Comparison of ENCODE assay signal across 17 cellular contexts in the genomic region with DNA sequence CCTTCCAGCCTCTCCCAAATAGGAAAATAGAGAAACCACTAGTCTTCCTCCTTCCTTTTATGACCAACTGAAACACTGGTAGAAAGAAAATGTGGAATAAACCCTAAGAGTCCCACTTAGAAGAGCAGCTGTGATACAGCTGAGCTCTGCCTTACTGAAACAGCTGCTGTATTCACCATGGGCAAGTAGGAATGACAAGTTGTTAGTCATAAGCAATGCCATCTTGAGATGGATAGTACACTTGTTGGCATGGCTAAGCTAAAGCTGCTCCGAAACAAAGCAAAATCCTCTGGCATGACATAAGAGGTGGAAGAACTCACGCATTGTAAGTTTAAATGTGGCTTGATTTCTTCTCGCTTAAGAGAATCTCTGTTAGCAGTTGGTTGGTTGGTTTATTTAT. TPM values are rescaled to one million over a fixed set of nuclear protein-coding genes. Genes with fewer than 3 reads are reported as not detected.
DNase-seq lines count a peak whose midpoint lies in the region; ATAC-seq, FAIRE-seq and TF ChIP-seq lines count a peak whose summit lies in the region.
"Had no signal": no experiment of that assay in that cellular context is flagged by ENCODE, and none has a peak within 500 bp of the region (broad histone marks: within the 10 kb centered on the region; RNA-seq: fewer than 3 reads in every experiment).

No MANE protein-coding gene starts in this region.

- H3K9me3 Mint-ChIP-seq in natural killer cell treated with Interleukin-12 subunit alpha and Interleukin-12 subunit beta and Interleukin-15 and Interleukin-18, amount 100 ng/mL, for 72 hours: no peaks in the 10 kb centered on the region
- H3K9me3 Mint-ChIP-seq in activated T-cell treated with anti-CD3 and anti-CD28 coated beads, Interleukin-2, amount 50 U/mL, for 24 hours: no peaks in the 10 kb centered on the region
- H3K9me3 Mint-ChIP-seq: CD4-positive, alpha-beta T cell; IgD-negative memory B cell had no signal

- FAIRE-seq in GM12891 (lab: Jason Lieb, UNC): peak; percentile 69
- FAIRE-seq: GM18507, H1 had no signal

- ATAC-seq in foreskin keratinocyte (peak; percentile 27), HG03039 (IDR thresholded peaks at IDR 0.05; ENCODE audit: unreplicated experiment) (no peak)
- no peak for ATAC-seq in natural killer cell treated with Interleukin-12 subunit alpha and Interleukin-12 subunit beta and Interleukin-15 and Interleukin-18, amount 100 ng/mL, for 72 hours
- ATAC-seq: HCT116 had no signal

- H3K27ac Mint-ChIP-seq in natural killer cell treated with Interleukin-12 subunit alpha and Interleukin-12 subunit beta and Interleukin-15 and Interleukin-18, amount 100 ng/mL, for 72 hours: no peak overlapping the region
- H3K27ac Mint-ChIP-seq in activated T-cell treated with anti-CD3 and anti-CD28 coated beads, Interleukin-2, amount 50 U/mL, for 24 hours: no peak overlapping the region
- H3K27ac Mint-ChIP-seq: CD4-positive, alpha-beta T cell; IgD-negative memory B cell had no signal

- no peak for TF ChIP-seq CTCF in foreskin keratinocyte (conservative IDR thresholded peaks at IDR 0.05)

- no peak overlapping the region for H3K4me3 Mint-ChIP-seq in natural killer cell treated with Interleukin-12 subunit alpha and Interleukin-12 subunit beta and Interleukin-15 and Interleukin-18, amount 100 ng/mL, for 72 hours
- no peak overlapping the region for H3K4me3 Mint-ChIP-seq in activated T-cell treated with anti-CD3 and anti-CD28 coated beads, Interleukin-2, amount 50 U/mL, for 24 hours
- H3K4me3 Mint-ChIP-seq: CD4-positive, alpha-beta T cell; IgD-negative memory B cell had no signal

- H3K27ac ChIP-seq in foreskin keratinocyte: no peak overlapping the region
- H3K27ac ChIP-seq: BLaER1 treated with 17β-estradiol and CSF1 and Interleukin-3, amounts not matched to agents 10 nM and 100 nM had no signal

- H3K4me1 Mint-ChIP-seq in natural killer cell treated with Interleukin-12 subunit alpha and Interleukin-12 subunit beta and Interleukin-15 and Interleukin-18, amount 100 ng/mL, for 72 hours (ENCODE audit: low read depth in 2 of 2): no peaks in the 10 kb centered on the region
- H3K4me1 Mint-ChIP-seq in activated T-cell treated with anti-CD3 and anti-CD28 coated beads, Interleukin-2, amount 50 U/mL, for 24 hours (ENCODE audit: low read depth): peaks cover 1% of the 10 kb centered on the region
- H3K4me1 Mint-ChIP-seq: IgD-negative memory B cell had no signal

- no peak for DNase-seq in GM12891 (ENCODE audit: insufficient read length, low spot score)
- DNase-seq in RKO (ENCODE audit: low spot score): peak; percentile 38
- no peak for DNase-seq in foreskin keratinocyte
- DNase-seq in skeletal muscle cell (ENCODE audit: low read depth): peak; percentile 4
- DNase-seq in natural killer cell treated with Interleukin-12 subunit alpha and Interleukin-12 subunit beta and Interleukin-15 and Interleukin-18, amount 100 ng/mL, for 72 hours (ENCODE audit: low spot score): no peak
- DNase-seq in activated T-cell treated with anti-CD3 and anti-CD28 coated beads, Interleukin-2, amount 50 U/mL, for 24 hours: no peak
- DNase-seq: 8988T; Calu3; CD4-positive, alpha-beta T cell; DMS 273 treated with DMSO at 0.1 percent for 48 hours had no signal

- no peak overlapping the region for H3K4me3 ChIP-seq in skeletal muscle cell (ENCODE audit: low read depth, low read length)
- H3K4me3 ChIP-seq: BLaER1 treated with 17β-estradiol and CSF1 and Interleukin-3, amounts not matched to agents 10 nM and 100 nM had no signal

- H3K27me3 Mint-ChIP-seq in natural killer cell treated with Interleukin-12 subunit alpha and Interleukin-12 subunit beta and Interleukin-15 and Interleukin-18, amount 100 ng/mL, for 72 hours: no peaks in the 10 kb centered on the region
- H3K27me3 Mint-ChIP-seq in activated T-cell treated with anti-CD3 and anti-CD28 coated beads, Interleukin-2, amount 50 U/mL, for 24 hours: no peaks in the 10 kb centered on the region
- H3K27me3 Mint-ChIP-seq: CD4-positive, alpha-beta T cell; IgD-negative memory B cell had no signal

- H3K4me1 ChIP-seq in foreskin keratinocyte: no peaks in the 10 kb centered on the region
- H3K4me1 ChIP-seq: BLaER1 treated with 17β-estradiol and CSF1 and Interleukin-3, amounts not matched to agents 10 nM and 100 nM had no signal

- no peaks in the 10 kb centered on the region for H3K27me3 ChIP-seq in foreskin keratinocyte
- H3K27me3 ChIP-seq: BLaER1 treated with 17β-estradiol and CSF1 and Interleukin-3, amounts not matched to agents 10 nM and 100 nM had no signal

- no peak for TF ChIP-seq POLR2A in GM12891 (IDR thresholded peaks at IDR 0.05; ENCODE audit: low read depth, low read length)

- H3K36me3 Mint-ChIP-seq in natural killer cell treated with Interleukin-12 subunit alpha and Interleukin-12 subunit beta and Interleukin-15 and Interleukin-18, amount 100 ng/mL, for 72 hours: no peaks in the 10 kb centered on the region
- H3K36me3 Mint-ChIP-seq in activated T-cell treated with anti-CD3 and anti-CD28 coated beads, Interleukin-2, amount 50 U/mL, for 24 hours (ENCODE audit: low read depth): peaks cover 80% of the 10 kb centered on the region

TF ChIP-seq in GM12891, 5 proteins besides CTCF, POLR2A, EP300 and RAD21:
- TF ChIP-seq PAX5 (IDR thresholded peaks at IDR 0.05; ENCODE audit: insufficient read depth, low read length, severe bottlenecking) (no peak), POLR2AphosphoS5 (IDR thresholded peaks at IDR 0.05; ENCODE audit: low read depth, low read length) (no peak), TAF1 (IDR thresholded peaks at IDR 0.05; ENCODE audit: low read depth, low read length) (no peak), POU2F2 (IDR thresholded peaks at IDR 0.05; ENCODE audit: low read depth, low read length) (no peak), SPI1 (IDR thresholded peaks at IDR 0.05; ENCODE audit: low read depth, low read length) (no peak)
TF ChIP-seq in GM12891: peak in this region for 0.

RNA-seq across cellular contexts. Expression of gene TMEM236, which starts 48.3 kb away (rescaled TPM):
- polyA plus RNA-seq in GM12891 (2012; ENCODE audit: low read depth, missing spikeins): 0.01 TPM
- 0.63 TPM in 1 of 2 replicates, not detected in the other for total RNA-seq in foreskin keratinocyte
- polyA plus RNA-seq in foreskin keratinocyte: 0.26 TPM in 1 of 2 replicates, not detected in the other
- total RNA-seq in natural killer cell treated with Interleukin-12 subunit alpha and Interleukin-12 subunit beta and Interleukin-15 and Interleukin-18, amount 100 ng/mL, for 72 hours: under 1 TPM; 0.10 to 0.11 TPM
- total RNA-seq: HT-29 had no signal
- polyA plus RNA-seq: IgD-negative memory B cell had no signal

RNA-seq across cellular contexts. Expression of gene STAM, which starts 59.8 kb away (rescaled TPM):
- 7.3 TPM for polyA plus RNA-seq in GM12891 (2012; ENCODE audit: low read depth, missing spikeins)
- total RNA-seq in foreskin keratinocyte: 28.4 and 29.4 TPM in 2 replicates
- 9.8 and 12.0 TPM in 2 replicates for polyA plus RNA-seq in foreskin keratinocyte
- 10 to 100 TPM; 20.2 to 24.4 TPM for total RNA-seq in natural killer cell treated with Interleukin-12 subunit alpha and Interleukin-12 subunit beta and Interleukin-15 and Interleukin-18, amount 100 ng/mL, for 72 hours

Comparison
In these comparisons a context has a peak if more than half of its experiments do, and no peak if none do; other contexts are left out.
1. DNase-seq: peak in RKO (single experiment) and skeletal muscle cell (single experiment); none in GM12891 (single experiment), foreskin keratinocyte (0 of 2), natural killer cell treated with Interleukin-12 subunit alpha and Interleukin-12 subunit beta and Interleukin-15 and Interleukin-18, amount 100 ng/mL, for 72 hours (single experiment) and activated T-cell treated with anti-CD3 and anti-CD28 coated beads, Interleukin-2, amount 50 U/mL, for 24 hours (single experiment).